In genomic region chr6:135025175-135025574, GRCh38 we compare ENCODE assay signal across 26 cellular contexts. TPM values are rescaled to one million over a fixed set of nuclear protein-coding genes. Genes with fewer than 3 reads are reported as not detected.
A peak's percentile ranks its signal among the peaks of the same experiment; 100 is the strongest.
DNase-seq lines count a peak whose midpoint lies in the region; ATAC-seq, FAIRE-seq and TF ChIP-seq lines count a peak whose summit lies in the region.
"Had no signal": no experiment of that assay in that cellular context is flagged by ENCODE, and none has a peak within 500 bp of the region (broad histone marks: within the 10 kb centered on the region; RNA-seq: fewer than 3 reads in every experiment).

No MANE protein-coding gene starts in this region.

- H3K27me3 Mint-ChIP-seq in MCF 10A (ENCODE audit: insufficient read depth, unreplicated experiment) (no peaks in the 10 kb centered on the region), T-cell (no peaks in the 10 kb centered on the region)
- H3K27me3 Mint-ChIP-seq: activated naive CD4-positive, alpha-beta T cell treated with anti-CD3 and anti-CD28 coated beads, Interleukin-2, amount 10 ng/mL, durations not matched to agents 7 days and 5 days had no signal

- in situ Hi-C loops in mammary epithelial cell (cut with MboI; ENCODE audit: low sequenced_read_pairs in 2 of 2) = no loop called here

- H2BK120ac ChIP-seq in H1 (replicated peaks; ENCODE audit: low read depth, low read length) = peak overlapping the region; percentile 56

- no peak overlapping the region for H2BK15ac ChIP-seq in H1 (ENCODE audit: low read length)

- intact Hi-C loops in MCF 10A (cut with micrococcal nuclease) (no loop called here), mammary epithelial cell (cut with micrococcal nuclease) (no loop called here), upper lobe of right lung (cut with DNase I) (no loop called here)

- no peak for DNase-seq in MCF 10A (ENCODE audit: unreplicated experiment)
- no peak for DNase-seq in mammary epithelial cell
- no peak for DNase-seq in T-cell
- DNase-seq in H1 (ENCODE audit: low read depth in 1 of 2, low spot score in 2 of 2) = no peak
- no peak for DNase-seq in retina
- DNase-seq in upper lobe of right lung = no peak
- DNase-seq: activated naive CD4-positive, alpha-beta T cell treated with anti-CD3 and anti-CD28 coated beads, Interleukin-2, amount 10 ng/mL, durations not matched to agents 7 days and 5 days; cerebellar nuclear complex; effector CD4-positive, alpha-beta T cell; foreskin keratinocyte; GDM1; immature natural killer cell; Kasumi-1; left ventricle myocardium inferior; NCI-H1048; NCI-H187 treated with DMSO at 0.1 percent for 48 hours; NCI-H69; sigmoid colon; stimulated activated CD4-positive, alpha-beta T cell treated with anti-CD3 and anti-CD28 coated beads, Interleukin-15, amount 100 ng/mL, for 24 hours; stimulated activated CD8-positive, alpha-beta memory T cell treated with anti-CD3 and anti-CD28 coated beads, Interleukin-4, amount 100 ng/mL, for 48 hours had no signal

- FAIRE-seq in H1 (lab: Jason Lieb, UNC) = no peak

- H3K79me2 ChIP-seq in mammary epithelial cell (ENCODE audit: insufficient read depth, low read length) = peaks cover 24% of the 10 kb centered on the region
- H3K79me2 ChIP-seq in H1 (ENCODE audit: control insufficient read depth in 1 of 2, insufficient read depth in 2 of 2, low read length in 2 of 2) = peaks cover 0 to 4% of the 10 kb centered on the region in 2 experiments; a peak in 2 of 4 replicates

- H2BK12ac ChIP-seq in H1 (ENCODE audit: low read depth, low read length) = no peak overlapping the region

- H3K23ac ChIP-seq in H1 (ENCODE audit: insufficient read length) = no peak overlapping the region

- ATAC-seq in T-cell (replicated peaks in 1 of 4) (no peak), HG03196 (IDR thresholded peaks at IDR 0.05; ENCODE audit: unreplicated experiment) (no peak), upper lobe of right lung (no peak)
- ATAC-seq: foreskin keratinocyte had no signal

- no peaks in the 10 kb centered on the region for H3K23me2 ChIP-seq in H1 (ENCODE audit: low read depth, low read length)

- no peak for TF ChIP-seq EP300 in H1 (IDR thresholded peaks at IDR 0.05; ENCODE audit: borderline replicate concordance in 1 of 2, low read depth in 2 of 2, low read length in 2 of 2)

- no peak overlapping the region for H2BK20ac ChIP-seq in H1 (ENCODE audit: low read length)

- H3K79me1 ChIP-seq in H1 (ENCODE audit: low read depth, low read length) = no peaks in the 10 kb centered on the region

- no peak overlapping the region for H2BK5ac ChIP-seq in H1 (ENCODE audit: low read depth, low read length)

- no peak overlapping the region for H4K91ac ChIP-seq in H1 (replicated peaks; ENCODE audit: insufficient read length, low read length)

- peak overlapping the region; percentile 2 for H4K5ac ChIP-seq in H1 (ENCODE audit: insufficient read length, low read depth, low read length)

- H4K20me1 ChIP-seq in mammary epithelial cell (ENCODE audit: insufficient read depth, low read length) (no peaks in the 10 kb centered on the region), H1 (replicated peaks in 1 of 2; ENCODE audit: control insufficient read depth in 1 of 2, insufficient read depth in 2 of 2, low read length in 2 of 2) (no peaks in the 10 kb centered on the region)

- no peak overlapping the region for H4K8ac ChIP-seq in H1 (ENCODE audit: extremely low read depth, insufficient read depth, low read length)

- H3K27ac ChIP-seq in mammary epithelial cell (ENCODE audit: insufficient read depth, low read depth, low read length) (no peak overlapping the region), H1 (ENCODE audit: low read depth, low read length) (no peak overlapping the region), temporal lobe (ENCODE audit: low read depth, low read length) (peak overlapping the region; percentile 36), upper lobe of right lung (no peak overlapping the region)
- H3K27ac ChIP-seq: foreskin keratinocyte, left ventricle myocardium inferior, parathyroid adenoma, sigmoid colon, suprapubic skin had no signal

- H3K9me3 Mint-ChIP-seq in MCF 10A (ENCODE audit: unreplicated experiment) (no peaks in the 10 kb centered on the region), T-cell (no peaks in the 10 kb centered on the region)
- H3K9me3 Mint-ChIP-seq: activated naive CD4-positive, alpha-beta T cell treated with anti-CD3 and anti-CD28 coated beads, Interleukin-2, amount 10 ng/mL, durations not matched to agents 7 days and 5 days; CD14-positive monocyte; immature natural killer cell; nephron had no signal

- H3K4ac ChIP-seq in H1 (replicated peaks; ENCODE audit: insufficient read length, low read depth, low read length) = no peak overlapping the region

- peak overlapping the region; percentile 51; the same call in 1 of the 2 replicates for H3K18ac ChIP-seq in H1 (ENCODE audit: extremely low read depth, low read length)

- no peaks in the 10 kb centered on the region for H3K27me3 ChIP-seq in mammary epithelial cell (ENCODE audit: insufficient read depth, low read length)
- no peaks in the 10 kb centered on the region for H3K27me3 ChIP-seq in H1 (replicated peaks in 1 of 4; ENCODE audit: control insufficient read depth in 3 of 4, extremely low read depth in 1 of 4, insufficient read depth in 3 of 4, low read length in 3 of 4)
- H3K27me3 ChIP-seq in upper lobe of right lung = no peaks in the 10 kb centered on the region
- H3K27me3 ChIP-seq: foreskin keratinocyte, sigmoid colon, suprapubic skin had no signal

- no peak overlapping the region for H3K14ac ChIP-seq in H1 (ENCODE audit: insufficient read length)

- no peaks in the 10 kb centered on the region for H3K4me1 ChIP-seq in mammary epithelial cell (ENCODE audit: insufficient read depth, low read length)
- H3K4me1 ChIP-seq in H1 (replicated peaks in 1 of 4; ENCODE audit: control insufficient read depth in 3 of 4, insufficient read depth in 4 of 4, low read length in 3 of 4) = peaks cover 0 to 5% (median 2%) of the 10 kb centered on the region in 4 experiments; a peak in 3 of 7 replicates
- no peaks in the 10 kb centered on the region for H3K4me1 ChIP-seq in upper lobe of right lung
- H3K4me1 ChIP-seq: foreskin keratinocyte, left ventricle myocardium inferior, parathyroid adenoma, sigmoid colon, suprapubic skin had no signal

- BruUV-seq in MCF 10A (replicated peaks; lab: Mats Ljungman, UMichigan) (no TSS peak), mammary epithelial cell (replicated peaks; lab: Mats Ljungman, UMichigan) (no TSS peak)

- POLR2A ChIA-PET in MCF 10A (lab: Yijun Ruan, JAX) (interaction anchor here (0.8 kb wide), 1 partner anchor 18 kb away, joined by 4 read pairs; no protein-coding TSS in a partner anchor), T-cell (lab: Charles Lee) (interaction anchor here (1.5 to 1.6 kb wide), 2 partner anchors 10 to 29 kb away, joined by 3 to 4 read pairs; partner anchors contain the start of gene HBS1L (in 1 of the 2)), H1 (lab: Charles Lee; ENCODE audit: partially characterized antibody) (interaction anchor here (1.5 kb wide), 1 partner anchor 30 kb away, joined by 7 read pairs; the partner anchor contains the start of gene HBS1L)

- H3K36me3 Mint-ChIP-seq in MCF 10A (ENCODE audit: insufficient read depth, unreplicated experiment) = peaks cover 21% of the 10 kb centered on the region
- H3K36me3 Mint-ChIP-seq in T-cell = peaks cover 26% of the 10 kb centered on the region

- no peak overlapping the region for H3K4me3 Mint-ChIP-seq in MCF 10A (ENCODE audit: unreplicated experiment)
- H3K4me3 Mint-ChIP-seq in T-cell = no peak overlapping the region
- H3K4me3 Mint-ChIP-seq: activated naive CD4-positive, alpha-beta T cell treated with anti-CD3 and anti-CD28 coated beads, Interleukin-2, amount 10 ng/mL, durations not matched to agents 7 days and 5 days; CD14-positive monocyte; immature natural killer cell; nephron had no signal

- CTCF ChIA-PET in MCF 10A (lab: Yijun Ruan, JAX) (interaction anchor here (0.7 kb wide), 1 partner anchor 120 kb away, joined by 3 read pairs; no protein-coding TSS in a partner anchor), mammary epithelial cell (lab: Charles Lee; ENCODE audit: low non-redundant PET) (no interaction called here), T-cell (lab: Charles Lee) (interaction anchor here in 1 of 2 donors (0.5 to 0.6 kb wide), 2 partner anchors 19 to 30 kb away, joined by 3 to 5 read pairs; no protein-coding TSS in a partner anchor), H1 (lab: Charles Lee; ENCODE audit: partially characterized antibody) (interaction anchor here (1.3 kb wide), 1 partner anchor 62 kb away, joined by 3 read pairs; no protein-coding TSS in a partner anchor)

- H3K27ac Mint-ChIP-seq in MCF 10A (ENCODE audit: low read depth, unreplicated experiment) (peak overlapping the region; percentile 35), T-cell (peak overlapping the region; percentile 81 to 84)
- H3K27ac Mint-ChIP-seq: activated naive CD4-positive, alpha-beta T cell treated with anti-CD3 and anti-CD28 coated beads, Interleukin-2, amount 10 ng/mL, durations not matched to agents 7 days and 5 days; nephron had no signal

- H3K9me3 ChIP-seq in mammary epithelial cell (replicated peaks; ENCODE audit: insufficient read depth, low read length) (no peaks in the 10 kb centered on the region), H1 (ENCODE audit: insufficient read depth in 2 of 2, low read depth in 1 of 2, low read length in 1 of 2) (no peaks in the 10 kb centered on the region), upper lobe of right lung (no peaks in the 10 kb centered on the region)
- H3K9me3 ChIP-seq: left ventricle myocardium inferior, sigmoid colon, suprapubic skin had no signal

- TF ChIP-seq POLR2A in H1 (IDR thresholded peaks at IDR 0.05; ENCODE audit: control extremely low read depth in 1 of 2, low read depth in 2 of 2, low read length in 2 of 2) = no peak

- H3K4me1 Mint-ChIP-seq in MCF 10A (ENCODE audit: insufficient read depth, unreplicated experiment) (peaks cover 10% of the 10 kb centered on the region), T-cell (peaks cover 63 to 77% (median 66%) of the 10 kb centered on the region in 3 donors)
- H3K4me1 Mint-ChIP-seq: CD14-positive monocyte, nephron had no signal

- dilution Hi-C loops in mammary epithelial cell (cut with HindIII; ENCODE audit: low sequenced_read_pairs) = no loop called here

- H3K36me3 ChIP-seq in mammary epithelial cell (ENCODE audit: insufficient read depth, low read length) (peaks cover 5% of the 10 kb centered on the region), H1 (ENCODE audit: control insufficient read depth in 2 of 4, insufficient read depth in 4 of 4, low read length in 3 of 4) (no peaks in the 10 kb centered on the region), upper lobe of right lung (peaks cover 13% of the 10 kb centered on the region)
- H3K36me3 ChIP-seq: sigmoid colon had no signal

- H3K9ac ChIP-seq in mammary epithelial cell (ENCODE audit: insufficient read depth, low read length) (no peak overlapping the region), H1 (replicated peaks in 1 of 4; ENCODE audit: extremely low read depth in 1 of 4, low read depth in 3 of 4, low read length in 3 of 4) (no peak overlapping the region)
- H3K9ac ChIP-seq: parathyroid adenoma had no signal

- H2AK5ac ChIP-seq in H1 (ENCODE audit: low read depth, low read length) = no peak overlapping the region

- no peak for TF ChIP-seq RAD21 in H1 (IDR thresholded peaks at IDR 0.05 in 1 of 2, conservative IDR thresholded peaks at IDR 0.05 in 1 of 2; ENCODE audit: low read depth in 2 of 2, low read length in 2 of 2)

- 100% methylated on average over 2 of the region's 2 CpGs for whole genome bisulfite sequencing in mammary epithelial cell (ENCODE audit: low coverage, missing lambda C conversion rate)
- WGBS in H1 (ENCODE audit: extremely low coverage in 1 of 2, insufficient coverage in 1 of 2, insufficient read length in 1 of 2, insufficient replicate concordance in 2 of 2, low coverage in 1 of 2, low lambda C conversion rate in 2 of 2, missing lambda C conversion rate in 1 of 2), 2 experiments = 85% methylated on average over 2 of the region's 2 CpGs; no CpG with 5 or more reads in 1 of the 2 experiments

- H3K4me3 ChIP-seq in mammary epithelial cell (replicated peaks in 1 of 3; ENCODE audit: insufficient read depth in 1 of 3, low read depth in 2 of 3, low read length in 3 of 3) (no peak overlapping the region), H1 (ENCODE audit: extremely low read depth in 1 of 4, insufficient read depth in 2 of 4, low read depth in 3 of 4, low read length in 4 of 4) (peak overlapping the region in 1 of 4 experiments; percentile 25; a peak in 1 of 8 replicates), upper lobe of right lung (no peak overlapping the region)
- H3K4me3 ChIP-seq: left ventricle myocardium inferior, sigmoid colon, suprapubic skin had no signal

- no peak for TF ChIP-seq CTCF in MCF 10A (IDR thresholded peaks at IDR 0.05; ENCODE audit: unreplicated experiment)
- TF ChIP-seq CTCF in mammary epithelial cell (conservative IDR thresholded peaks at IDR 0.05 in 1 of 2, IDR thresholded peaks at IDR 0.05 in 1 of 2; ENCODE audit: extremely low read depth in 1 of 2, insufficient read depth in 1 of 2, low read depth in 1 of 2, low read length in 2 of 2) = no peak
- no peak for TF ChIP-seq CTCF in H1 (IDR thresholded peaks at IDR 0.05; ENCODE audit: control extremely low read depth in 1 of 3, insufficient read depth in 1 of 3, low read depth in 1 of 3, low read length in 3 of 3)
- TF ChIP-seq CTCF in upper lobe of right lung (IDR thresholded peaks at IDR 0.05) = no peak

- no peak overlapping the region for H3K56ac ChIP-seq in H1 (replicated peaks; ENCODE audit: insufficient read length, low read depth, low read length)

- no peak overlapping the region for H3K4me2 ChIP-seq in mammary epithelial cell (ENCODE audit: insufficient read depth, low read depth, low read length)
- H3K4me2 ChIP-seq in H1 (ENCODE audit: insufficient read depth in 1 of 2, low read depth in 2 of 2, low read length in 2 of 2) = peak overlapping the region in 1 of 2 experiments; percentile 6; a peak in 1 of 4 replicates

- H2AFZ ChIP-seq in mammary epithelial cell (ENCODE audit: low read depth, low read length) (no peak overlapping the region), H1 (ENCODE audit: low read length) (no peak overlapping the region)
- H2AFZ ChIP-seq: parathyroid adenoma had no signal

RNA-seq across cellular contexts. Expression of gene HBS1L, which starts 29.4 kb away (rescaled TPM):
- total RNA-seq in MCF 10A (2022) (97.0 and 102 TPM in 2 replicates), mammary epithelial cell (10 to 100 TPM; 81.3 to 98.7 TPM), T-cell (100 to 1,000 TPM in 1 of 5 donors, 10 to 100 TPM in 4; 51.4 to 112 (median 69.7) TPM), temporal lobe (70.1 TPM), upper lobe of right lung (48.2 TPM)
- polyA plus RNA-seq in mammary epithelial cell (46.6 TPM), H1 (2011; rRNA removed) (18.7 and 28.1 TPM in 2 replicates)
- polyA minus RNA-seq in mammary epithelial cell = 85.6 TPM
- 96.2 and 97.1 TPM in 2 replicates for total RNA-seq in H1 (2021; fragmentation: NEBNext Ultra II Directional; extraction: Animal tissue kit (Norgen Biotek cat#: 25700))
- 42.2 TPM for polyA plus RNA-seq in H1 (2011; cell fraction: cytosol; rRNA removed)
- 17.3 TPM for polyA plus RNA-seq in H1 (2011; cell fraction: nucleus; rRNA removed)
- polyA plus RNA-seq in H1 (2012, experiment 1 of 2) = 71.3 to 94.0 TPM (median 77.4 TPM) in 4 replicates
- polyA plus RNA-seq in H1 (2012, experiment 2 of 2) = 5.4 TPM
- polyA plus RNA-seq in H1 (2013, experiment 1 of 2) = 50.0 TPM
- 49.0 TPM for polyA plus RNA-seq in H1 (2013, experiment 2 of 2)
- polyA minus RNA-seq in H1 (2011; rRNA and poly(A)+ RNA removed) = 74.1 and 113 TPM in 2 replicates
- polyA minus RNA-seq in H1 (2011; cell fraction: cytosol; rRNA and poly(A)+ RNA removed) = 62.8 TPM
- 66.3 TPM for polyA minus RNA-seq in H1 (2011; cell fraction: nucleus; rRNA and poly(A)+ RNA removed)
